In genomic region chr14:26595922-26596721, GRCh38 we compare ENCODE assay signal across 3 cellular contexts.
A peak's percentile ranks its signal among the peaks of the same experiment; 100 is the strongest.
TF ChIP-seq lines count a peak whose summit lies in the region.

No MANE protein-coding gene starts in this region.

TF ChIP-seq in A549, 52 proteins besides CTCF, POLR2A, EP300 and RAD21:
- TF ChIP-seq HDAC2 (IDR thresholded peaks at IDR 0.05) (no peak), FOXS1 (CRISPR knock-in tag; IDR thresholded peaks at IDR 0.05) (no peak), JUNB (IDR thresholded peaks at IDR 0.05) (no peak), PBX3 (IDR thresholded peaks at IDR 0.05) (no peak), MYC (IDR thresholded peaks at IDR 0.05; ENCODE audit: borderline replicate concordance, low read length) (no peak), HOXB5 (CRISPR knock-in tag; IDR thresholded peaks at IDR 0.05) (no peak), EHMT2 (IDR thresholded peaks at IDR 0.05; ENCODE audit: low read depth) (no peak), CEBPB (IDR thresholded peaks at IDR 0.05) (no peak), RARB (CRISPR knock-in tag; IDR thresholded peaks at IDR 0.05) (no peak), FOSB (CRISPR knock-in tag; IDR thresholded peaks at IDR 0.05) (no peak), USF2 (IDR thresholded peaks at IDR 0.05) (no peak), GATA3 (IDR thresholded peaks at IDR 0.05; ENCODE audit: borderline replicate concordance) (no peak), RNF2 (IDR thresholded peaks at IDR 0.05; ENCODE audit: borderline replicate concordance, low read depth) (no peak), CHD4 (IDR thresholded peaks at IDR 0.05; ENCODE audit: borderline replicate concordance) (no peak)

TF ChIP-seq in H1, 55 proteins besides CTCF, POLR2A, EP300 and RAD21:
- TF ChIP-seq KDM1A (IDR thresholded peaks at IDR 0.05; ENCODE audit: borderline replicate concordance, low read length) = no peak
- TF ChIP-seq MAFK (IDR thresholded peaks at IDR 0.05; ENCODE audit: low read depth, low read length) = no peak
- TF ChIP-seq HDAC2 (IDR thresholded peaks at IDR 0.05; ENCODE audit: borderline replicate concordance in 1 of 2, low read depth in 2 of 2, low read length in 2 of 2) = no peak
- no peak for TF ChIP-seq CREB1 (IDR thresholded peaks at IDR 0.05)
- no peak for TF ChIP-seq SRF (IDR thresholded peaks at IDR 0.05; ENCODE audit: low read depth, low read length)
- TF ChIP-seq TCF12 (IDR thresholded peaks at IDR 0.05; ENCODE audit: low read depth, low read length) = no peak
- TF ChIP-seq FOSL1 (IDR thresholded peaks at IDR 0.05; ENCODE audit: insufficient read depth, low read depth, low read length) = no peak
- TF ChIP-seq TBP (IDR thresholded peaks at IDR 0.05; ENCODE audit: low read depth, low read length) = no peak
- TF ChIP-seq CEBPB (IDR thresholded peaks at IDR 0.05; ENCODE audit: low read depth, low read length) = no peak
- no peak for TF ChIP-seq MAX (IDR thresholded peaks at IDR 0.05)
- no peak for TF ChIP-seq CHD1 (IDR thresholded peaks at IDR 0.05; ENCODE audit: low read depth, low read length)
- TF ChIP-seq BCL11A (IDR thresholded peaks at IDR 0.05; ENCODE audit: low read depth in 2 of 2, low read length in 2 of 2) = no peak
- TF ChIP-seq SAP30 (IDR thresholded peaks at IDR 0.05; ENCODE audit: insufficient read depth, insufficient replicate concordance, low read length) = no peak
- TF ChIP-seq YY1 (IDR thresholded peaks at IDR 0.05; ENCODE audit: low read depth, low read length) = no peak
- TF ChIP-seq PHF8 (conservative IDR thresholded peaks at IDR 0.05; ENCODE audit: low read depth, low read length) = no peak
- no peak for TF ChIP-seq NRF1 (IDR thresholded peaks at IDR 0.05; ENCODE audit: low read depth, low read length)
TF ChIP-seq in H1: peak in this region for 0.

TF ChIP-seq in neural cell, 6 proteins besides CTCF, POLR2A, EP300 and RAD21:
- TF ChIP-seq REST (IDR thresholded peaks at IDR 0.05; ENCODE audit: borderline replicate concordance) (no peak), POLR2AphosphoS5 (IDR thresholded peaks at IDR 0.05) (no peak), MXI1 (conservative IDR thresholded peaks at IDR 0.05; ENCODE audit: poor library complexity, severe bottlenecking) (peak; percentile 32), SMC3 (conservative IDR thresholded peaks at IDR 0.05; ENCODE audit: poor library complexity) (no peak), TAF1 (IDR thresholded peaks at IDR 0.05; ENCODE audit: low read depth) (no peak), EZH2 (IDR thresholded peaks at IDR 0.05; ENCODE audit: borderline replicate concordance, insufficient read depth, low read length, poor library complexity, severe bottlenecking) (no peak)
TF ChIP-seq in neural cell: peak in this region for 1.
